Comparison of ENCODE assay signal across 29 cellular contexts in genomic region chr3:157905885-157906284, GRCh38.
"Had no signal": no experiment of that assay in that cellular context is flagged by ENCODE, and none has a peak within 500 bp of the region (broad histone marks: within the 10 kb centered on the region; RNA-seq: fewer than 3 reads in every experiment).

No MANE protein-coding gene starts in this region.

- DNase-seq: stimulated activated CD4-positive, alpha-beta T cell treated with anti-CD3 and anti-CD28 coated beads, Interleukin-2, amount 100 ng/mL, for 48 hours; stimulated activated CD4-positive, alpha-beta T cell treated with anti-CD3 and anti-CD28 coated beads, Interleukin-4, amount 100 ng/mL, for 1 hour; stimulated activated CD4-positive, alpha-beta T cell treated with anti-CD3 and anti-CD28 coated beads, Interleukin-4, amount 100 ng/mL, for 24 hours; stimulated activated CD4-positive, alpha-beta T cell treated with anti-CD3 and anti-CD28 coated beads, Interleukin-4, amount 100 ng/mL, for 4 hours; stimulated activated CD8-positive, alpha-beta memory T cell treated with anti-CD3 and anti-CD28 coated beads, Interleukin-4, amount 100 ng/mL, for 48 hours; stimulated activated naive B cell treated with anti-CD40 and anti-IgM and Interleukin-4, amounts not matched to agents 10 μg/mL and 1 μg/mL and 100 μg/mL, for 72 hours; stimulated activated naive CD4-positive, alpha-beta T cell; stimulated activated naive CD4-positive, alpha-beta T cell treated with Interleukin-2 at 50 U/mL for 16 hours; stimulated activated naive CD8-positive, alpha-beta T cell treated with anti-CD3 and anti-CD28 coated beads, Interleukin-15, amount 100 ng/mL, for 72 hours; stimulated activated naive CD8-positive, alpha-beta T cell treated with anti-CD3 and anti-CD28 coated beads, Interleukin-15, Interleukin-2, amounts not matched to agents 100 U/mL and 50 U/mL, for 24 hours; stomach; substantia nigra; testis; thyroid gland; tibial artery; transverse colon; trophoblast cell; upper lobe of left lung; upper lobe of right lung; uterus had no signal

- H3K27me3 ChIP-seq: stomach, suprapubic skin, testis, thyroid gland, tibial artery, tibial nerve, transverse colon, upper lobe of left lung, upper lobe of right lung, uterus, vagina had no signal

- H3K4me3 Mint-ChIP-seq: stimulated activated effector memory CD8-positive, alpha-beta T cell treated with anti-CD3 and anti-CD28 coated beads, Interleukin-12 subunit alpha, Interleukin-12 subunit beta, amount 100 ng/mL, for 72 hours; stimulated activated memory B cell treated with anti-CD40 and anti-IgM and Interleukin-4, amounts not matched to agents 10 μg/mL and 1 μg/mL and 100 μg/mL, for 72 hours; stimulated activated naive B cell treated with anti-CD40 and anti-IgM and Interleukin-4, amounts not matched to agents 10 μg/mL and 1 μg/mL and 100 μg/mL, for 72 hours; stimulated activated naive CD8-positive, alpha-beta T cell treated with anti-CD3 and anti-CD28 coated beads, Interleukin-15, amount 100 ng/mL, for 72 hours; stimulated activated naive CD8-positive, alpha-beta T cell treated with anti-CD3 and anti-CD28 coated beads, Interleukin-15, Interleukin-2, amounts not matched to agents 100 ng/mL and 50 ng/mL, for 24 hours; type B pancreatic cell had no signal

- H3K27ac Mint-ChIP-seq: stimulated activated effector memory CD8-positive, alpha-beta T cell treated with anti-CD3 and anti-CD28 coated beads, Interleukin-12 subunit alpha, Interleukin-12 subunit beta, amount 100 ng/mL, for 72 hours; stimulated activated memory B cell treated with anti-CD40 and anti-IgM and Interleukin-4, amounts not matched to agents 10 μg/mL and 1 μg/mL and 100 μg/mL, for 72 hours; stimulated activated naive B cell treated with anti-CD40 and anti-IgM and Interleukin-4, amounts not matched to agents 10 μg/mL and 1 μg/mL and 100 μg/mL, for 72 hours; stimulated activated naive CD8-positive, alpha-beta T cell treated with anti-CD3 and anti-CD28 coated beads, Interleukin-15, amount 100 ng/mL, for 72 hours; stimulated activated naive CD8-positive, alpha-beta T cell treated with anti-CD3 and anti-CD28 coated beads, Interleukin-15, Interleukin-2, amounts not matched to agents 100 ng/mL and 50 ng/mL, for 24 hours; type B pancreatic cell had no signal

- FAIRE-seq: urothelium cell line had no signal

- H3K4me1 ChIP-seq: stomach, suprapubic skin, testis, thyroid gland, tibial artery, tibial nerve, transverse colon, upper lobe of left lung, upper lobe of right lung, uterus, vagina had no signal

- H3K4me3 ChIP-seq: stomach, suprapubic skin, testis, thoracic aorta, thyroid gland, tibial artery, tibial nerve, transverse colon, upper lobe of left lung, upper lobe of right lung, uterus, vagina had no signal

- H3K36me3 ChIP-seq: stomach, suprapubic skin, thoracic aorta, thyroid gland, tibial artery, tibial nerve, transverse colon, upper lobe of left lung, upper lobe of right lung, uterus, vagina had no signal

- H3K4me1 Mint-ChIP-seq: stimulated activated effector memory CD8-positive, alpha-beta T cell treated with anti-CD3 and anti-CD28 coated beads, Interleukin-12 subunit alpha, Interleukin-12 subunit beta, amount 100 ng/mL, for 72 hours; stimulated activated memory B cell treated with anti-CD40 and anti-IgM and Interleukin-4, amounts not matched to agents 10 μg/mL and 1 μg/mL and 100 μg/mL, for 72 hours; stimulated activated naive B cell treated with anti-CD40 and anti-IgM and Interleukin-4, amounts not matched to agents 10 μg/mL and 1 μg/mL and 100 μg/mL, for 72 hours; stimulated activated naive CD8-positive, alpha-beta T cell treated with anti-CD3 and anti-CD28 coated beads, Interleukin-15, amount 100 ng/mL, for 72 hours had no signal

- H3K9me3 ChIP-seq: suprapubic skin, testis, thoracic aorta, thyroid gland, transverse colon, upper lobe of left lung, upper lobe of right lung, vagina had no signal

- H3K27me3 Mint-ChIP-seq: stimulated activated memory B cell treated with anti-CD40 and anti-IgM and Interleukin-4, amounts not matched to agents 10 μg/mL and 1 μg/mL and 100 μg/mL, for 72 hours; stimulated activated naive CD8-positive, alpha-beta T cell treated with anti-CD3 and anti-CD28 coated beads, Interleukin-15, amount 100 ng/mL, for 72 hours; stimulated activated naive CD8-positive, alpha-beta T cell treated with anti-CD3 and anti-CD28 coated beads, Interleukin-15, Interleukin-2, amounts not matched to agents 100 ng/mL and 50 ng/mL, for 24 hours; type B pancreatic cell had no signal

- H3K36me3 Mint-ChIP-seq: stimulated activated effector memory CD8-positive, alpha-beta T cell treated with anti-CD3 and anti-CD28 coated beads, Interleukin-12 subunit alpha, Interleukin-12 subunit beta, amount 100 ng/mL, for 72 hours; stimulated activated memory B cell treated with anti-CD40 and anti-IgM and Interleukin-4, amounts not matched to agents 10 μg/mL and 1 μg/mL and 100 μg/mL, for 72 hours; stimulated activated naive B cell treated with anti-CD40 and anti-IgM and Interleukin-4, amounts not matched to agents 10 μg/mL and 1 μg/mL and 100 μg/mL, for 72 hours; type B pancreatic cell had no signal

- H3K27ac ChIP-seq: stomach, suprapubic skin, testis, thoracic aorta, thyroid gland, tibial artery, tibial nerve, transverse colon, upper lobe of left lung, upper lobe of right lung, uterus, vagina had no signal

- ATAC-seq: stimulated activated effector memory CD8-positive, alpha-beta T cell treated with anti-CD3 and anti-CD28 coated beads, Interleukin-12 subunit alpha, Interleukin-12 subunit beta, amount 100 ng/mL, for 72 hours; stimulated activated memory B cell treated with anti-CD40 and anti-IgM and Interleukin-4, amounts not matched to agents 10 μg/mL and 1 μg/mL and 100 μg/mL, for 72 hours; stimulated activated naive B cell treated with anti-CD40 and anti-IgM and Interleukin-4, amounts not matched to agents 10 μg/mL and 1 μg/mL and 100 μg/mL, for 72 hours; stimulated activated naive CD8-positive, alpha-beta T cell treated with anti-CD3 and anti-CD28 coated beads, Interleukin-15, amount 100 ng/mL, for 72 hours; stimulated activated naive CD8-positive, alpha-beta T cell treated with anti-CD3 and anti-CD28 coated beads, Interleukin-15, Interleukin-2, amounts not matched to agents 100 U/mL and 50 U/mL, for 24 hours; upper lobe of right lung had no signal
